In genomic region chr19:18912933-18913332, GRCh38 we compare ENCODE assay signal across 16 cellular contexts. TPM values are rescaled to one million over a fixed set of nuclear protein-coding genes. Genes with fewer than 3 reads are reported as not detected.
DNase-seq lines count a peak whose midpoint lies in the region; FAIRE-seq and TF ChIP-seq lines count a peak whose summit lies in the region.
"Had no signal": no experiment of that assay in that cellular context is flagged by ENCODE, and none has a peak within 500 bp of the region (broad histone marks: within the 10 kb centered on the region; RNA-seq: fewer than 3 reads in every experiment).

No MANE protein-coding gene starts in this region.

- H3K14ac ChIP-seq in H1 (ENCODE audit: insufficient read length) (no peak overlapping the region), H9 (ENCODE audit: insufficient read depth, low read length) (no peak overlapping the region)

- H3K27me3 ChIP-seq in BE2C (no peaks in the 10 kb centered on the region), H1 (replicated peaks in 1 of 4; ENCODE audit: control insufficient read depth in 3 of 4, extremely low read depth in 1 of 4, insufficient read depth in 3 of 4, low read length in 3 of 4) (no peaks in the 10 kb centered on the region), H9 (ENCODE audit: insufficient read depth, low read length) (no peaks in the 10 kb centered on the region)

- H3K4me3 Mint-ChIP-seq in progenitor cell of endocrine pancreas (ENCODE audit: low read depth) (no peak overlapping the region), H9 (no peak overlapping the region)

- no peak for TF ChIP-seq EP300 in H1 (IDR thresholded peaks at IDR 0.05; ENCODE audit: borderline replicate concordance in 1 of 2, low read depth in 2 of 2, low read length in 2 of 2)

- H3K56ac ChIP-seq in H1 (replicated peaks; ENCODE audit: insufficient read length, low read depth, low read length): no peak overlapping the region
- no peak overlapping the region for H3K56ac ChIP-seq in H9 (ENCODE audit: insufficient read length, low read depth, low read length)

- H3K36me3 Mint-ChIP-seq in progenitor cell of endocrine pancreas (ENCODE audit: insufficient read depth): peaks cover 13% of the 10 kb centered on the region
- H3K36me3 Mint-ChIP-seq in H9 (ENCODE audit: insufficient read depth in 1 of 3, low read depth in 3 of 3): peaks cover 15 to 32% (median 26%) of the 10 kb centered on the region in 3 experiments; a peak in 6 of 7 replicates

- H3K4me2 ChIP-seq in H1 (ENCODE audit: insufficient read depth in 1 of 2, low read depth in 2 of 2, low read length in 2 of 2) (no peak overlapping the region), H9 (ENCODE audit: insufficient read depth, insufficient read length, low read length) (no peak overlapping the region)

- no peak for TF ChIP-seq POLR2A in H1 (IDR thresholded peaks at IDR 0.05; ENCODE audit: control extremely low read depth in 1 of 2, low read depth in 2 of 2, low read length in 2 of 2)

- H3K4me3 ChIP-seq in BE2C (ENCODE audit: low read depth, low read length) (no peak overlapping the region), H1 (ENCODE audit: extremely low read depth in 1 of 4, insufficient read depth in 2 of 4, low read depth in 3 of 4, low read length in 4 of 4) (no peak overlapping the region)

- in situ Hi-C loops in ACHN (cut with HindIII; ENCODE audit: low pct_ligation_motif_present, low pct_unique_long_range_greater_than_20kb, low sequenced_read_pairs): no loop called here

- H4K8ac ChIP-seq in H1 (ENCODE audit: extremely low read depth, insufficient read depth, low read length) (peak overlapping the region; percentile 51; the same call in 1 of the 2 replicates), H9 (replicated peaks; ENCODE audit: insufficient read length, low read depth, low read length) (no peak overlapping the region)

- H4K91ac ChIP-seq in H1 (replicated peaks; ENCODE audit: insufficient read length, low read length) (no peak overlapping the region), H9 (ENCODE audit: insufficient read length, low read depth, low read length) (no peak overlapping the region)

- no peak overlapping the region for H2BK15ac ChIP-seq in H1 (ENCODE audit: low read length)
- no peak overlapping the region for H2BK15ac ChIP-seq in H9 (ENCODE audit: low read depth, low read length)

- H3K18ac ChIP-seq in H1 (ENCODE audit: extremely low read depth, low read length) (no peak overlapping the region), H9 (ENCODE audit: insufficient read length, low read depth, low read length) (no peak overlapping the region)

- 95% methylated on average over 14 of the region's 14 CpGs; no CpG with 5 or more reads in 1 of the 2 experiments for WGBS in H1 (ENCODE audit: extremely low coverage in 1 of 2, insufficient coverage in 1 of 2, insufficient read length in 1 of 2, insufficient replicate concordance in 2 of 2, low coverage in 1 of 2, low lambda C conversion rate in 2 of 2, missing lambda C conversion rate in 1 of 2), 2 experiments
- no CpG with 5 or more reads among the region's 14 CpGs for WGBS in H9 (ENCODE audit: extremely low coverage, insufficient read length, low lambda C conversion rate)

- FAIRE-seq in H1 (lab: Jason Lieb, UNC): no peak
- FAIRE-seq: D721Med had no signal

- H3K23me2 ChIP-seq in H1 (ENCODE audit: low read depth, low read length): no peaks in the 10 kb centered on the region
- H3K23me2 ChIP-seq in H9 (ENCODE audit: insufficient read length, low read depth, low read length, poor library complexity, severe bottlenecking): no peaks in the 10 kb centered on the region

- H3K4me1 Mint-ChIP-seq in progenitor cell of endocrine pancreas (ENCODE audit: low read depth): peaks cover 3% of the 10 kb centered on the region
- peaks cover 0 to 4% of the 10 kb centered on the region in 2 experiments; a peak in 3 of 4 replicates for H3K4me1 Mint-ChIP-seq in H9

- DNase-seq in BE2C: peak; percentile 10
- no peak for DNase-seq in RWPE1 (ENCODE audit: low spot score)
- DNase-seq in H1 (ENCODE audit: low read depth in 1 of 2, low spot score in 2 of 2): no peak
- DNase-seq in progenitor cell of endocrine pancreas (ENCODE audit: low spot score, unreplicated experiment): no peak
- DNase-seq in ACHN: no peak
- no peak for DNase-seq in H9
- no peak for DNase-seq in DMS53 (lab: John Stamatoyannopoulos, UW)
- DNase-seq: 8988T, COR-L47, DMS153, DND-41, GDM1, IMR-90 had no signal

- H2AK5ac ChIP-seq in H1 (ENCODE audit: low read depth, low read length) (no peak overlapping the region), H9 (ENCODE audit: insufficient read length, low read length) (no peak overlapping the region)

- no peak overlapping the region for H2BK5ac ChIP-seq in H1 (ENCODE audit: low read depth, low read length)
- no peak overlapping the region for H2BK5ac ChIP-seq in H9 (ENCODE audit: insufficient read length, low read length)

- H3K27ac Mint-ChIP-seq in progenitor cell of endocrine pancreas (peak overlapping the region; percentile 59), H9 (peak overlapping the region in 1 of 3 experiments; percentile 31; a peak in 1 of 7 replicates)

- no peak for TF ChIP-seq CTCF in BE2C (IDR thresholded peaks at IDR 0.05; ENCODE audit: low read depth, low read length)
- TF ChIP-seq CTCF in RWPE1 (conservative IDR thresholded peaks at IDR 0.05; ENCODE audit: low read depth): no peak
- TF ChIP-seq CTCF in H1 (IDR thresholded peaks at IDR 0.05; ENCODE audit: control extremely low read depth in 1 of 3, insufficient read depth in 1 of 3, low read depth in 1 of 3, low read length in 3 of 3): no peak
- TF ChIP-seq CTCF in progenitor cell of endocrine pancreas (IDR thresholded peaks at IDR 0.05; ENCODE audit: unreplicated experiment): no peak
- no peak for TF ChIP-seq CTCF in H9 (conservative IDR thresholded peaks at IDR 0.05)

- H3K9me3 Mint-ChIP-seq in progenitor cell of endocrine pancreas (ENCODE audit: low read depth): no peaks in the 10 kb centered on the region
- H3K9me3 Mint-ChIP-seq in H9: no peaks in the 10 kb centered on the region
- H3K9me3 Mint-ChIP-seq: CD4-positive, alpha-beta memory T cell had no signal

- H3K23ac ChIP-seq in H1 (ENCODE audit: insufficient read length): no peak overlapping the region
- no peak overlapping the region for H3K23ac ChIP-seq in H9 (ENCODE audit: insufficient read length, low read depth, low read length)

- H3K79me1 ChIP-seq in H1 (ENCODE audit: low read depth, low read length) (peaks cover 8% of the 10 kb centered on the region), H9 (ENCODE audit: insufficient read depth, low read depth, low read length, poor library complexity, severe bottlenecking) (no peaks in the 10 kb centered on the region)

- H4K5ac ChIP-seq in H1 (ENCODE audit: insufficient read length, low read depth, low read length): no peak overlapping the region
- H4K5ac ChIP-seq in H9 (ENCODE audit: insufficient read length, low read depth, low read length): no peak overlapping the region

- H3K9me3 ChIP-seq in BE2C (no peaks in the 10 kb centered on the region), H1 (ENCODE audit: insufficient read depth in 2 of 2, low read depth in 1 of 2, low read length in 1 of 2) (no peaks in the 10 kb centered on the region), H9 (ENCODE audit: control insufficient read depth, low read depth, low read length) (no peaks in the 10 kb centered on the region)

- H3K4ac ChIP-seq in H1 (replicated peaks; ENCODE audit: insufficient read length, low read depth, low read length) (no peak overlapping the region), H9 (ENCODE audit: low read depth, low read length) (no peak overlapping the region)

- H3K4me1 ChIP-seq in BE2C: no peaks in the 10 kb centered on the region
- no peaks in the 10 kb centered on the region for H3K4me1 ChIP-seq in H1 (replicated peaks in 1 of 4; ENCODE audit: control insufficient read depth in 3 of 4, insufficient read depth in 4 of 4, low read length in 3 of 4)
- no peaks in the 10 kb centered on the region for H3K4me1 ChIP-seq in H9 (ENCODE audit: insufficient read depth, low read length)

- no peak overlapping the region for H2BK12ac ChIP-seq in H1 (ENCODE audit: low read depth, low read length)
- no peak overlapping the region for H2BK12ac ChIP-seq in H9 (ENCODE audit: insufficient read length, low read depth, low read length)

- no peaks in the 10 kb centered on the region for H3K27me3 Mint-ChIP-seq in progenitor cell of endocrine pancreas
- H3K27me3 Mint-ChIP-seq in H9 (ENCODE audit: low read depth): no peaks in the 10 kb centered on the region
- H3K27me3 Mint-ChIP-seq: CD4-positive, alpha-beta memory T cell had no signal

- H3K27ac ChIP-seq in RWPE1: peak overlapping the region; percentile 1; the same call in 1 of the 2 replicates
- no peak overlapping the region for H3K27ac ChIP-seq in H1 (ENCODE audit: low read depth, low read length)
- no peak overlapping the region for H3K27ac ChIP-seq in H9 (ENCODE audit: insufficient read length, low read depth, low read length)
- H3K27ac ChIP-seq: C4-2B had no signal

- H3K79me2 ChIP-seq in H1 (ENCODE audit: control insufficient read depth in 1 of 2, insufficient read depth in 2 of 2, low read length in 2 of 2) (peaks cover 0 to 8% of the 10 kb centered on the region in 2 experiments; a peak in 2 of 4 replicates), H9 (ENCODE audit: insufficient read depth, low read length) (no peaks in the 10 kb centered on the region; the same call in 1 of the 2 replicates)

- no peak overlapping the region for H2BK120ac ChIP-seq in H1 (replicated peaks; ENCODE audit: low read depth, low read length)
- H2BK120ac ChIP-seq in H9 (ENCODE audit: low read depth, low read length, poor library complexity, severe bottlenecking): no peak overlapping the region

- H4K20me1 ChIP-seq in H1 (replicated peaks in 1 of 2; ENCODE audit: control insufficient read depth in 1 of 2, insufficient read depth in 2 of 2, low read length in 2 of 2): peaks cover 6 to 18% of the 10 kb centered on the region in 2 experiments
- no peaks in the 10 kb centered on the region for H4K20me1 ChIP-seq in H9 (ENCODE audit: control insufficient read depth, insufficient read depth, insufficient read length)

- H3K36me3 ChIP-seq in BE2C (no peaks in the 10 kb centered on the region; the same call in none of the 2 replicates), H1 (ENCODE audit: control insufficient read depth in 2 of 4, insufficient read depth in 4 of 4, low read length in 3 of 4) (peaks cover 0 to 14% (median 2%) of the 10 kb centered on the region in 4 experiments; a peak in 3 of 8 replicates)

- CTCF ChIA-PET in RWPE1 (lab: Yijun Ruan, JAX) (no interaction called here), H1 (lab: Charles Lee; ENCODE audit: partially characterized antibody) (interaction anchor here (0.7 to 2.5 kb wide), 4 partner anchors 12 to 415 kb away, joined by 3 to 11 read pairs (median 4); no protein-coding TSS in a partner anchor)

- H2AFZ ChIP-seq in H1 (ENCODE audit: low read length) (no peak overlapping the region), H9 (ENCODE audit: low read length) (no peak overlapping the region)

- no peak overlapping the region for H3K9ac ChIP-seq in H1 (replicated peaks in 1 of 4; ENCODE audit: extremely low read depth in 1 of 4, low read depth in 3 of 4, low read length in 3 of 4)
- no peak overlapping the region for H3K9ac ChIP-seq in H9 (ENCODE audit: extremely low read depth, insufficient read length, low read length)

- POLR2A ChIA-PET in RWPE1 (lab: Yijun Ruan, JAX; ENCODE audit: low non-redundant PET) (interaction anchor here (0.6 kb wide), 1 partner anchor 35 kb away, joined by 3 read pairs; no protein-coding TSS in a partner anchor), H1 (lab: Charles Lee; ENCODE audit: partially characterized antibody) (interaction anchor here (0.6 to 1.7 kb wide), 8 partner anchors 9 to 23 kb away, joined by 3 to 5 read pairs (median 4); partner anchors contain the start of gene CERS1)

- no peak for TF ChIP-seq RAD21 in H1 (IDR thresholded peaks at IDR 0.05 in 1 of 2, conservative IDR thresholded peaks at IDR 0.05 in 1 of 2; ENCODE audit: low read depth in 2 of 2, low read length in 2 of 2)

- H3T11ph ChIP-seq in H9 (ENCODE audit: low read length): no peak overlapping the region

- H2BK20ac ChIP-seq in H1 (ENCODE audit: low read length) (no peak overlapping the region), H9 (ENCODE audit: low read depth, low read length, poor library complexity, severe bottlenecking) (no peak overlapping the region)

RNA-seq across cellular contexts. Expression of gene COPE, which starts 6.3 kb away (rescaled TPM):
- 283 TPM for polyA plus RNA-seq in BE2C (2012; ENCODE audit: insufficient read depth, insufficient read length, low read depth)
- total RNA-seq in H1 (2021; fragmentation: NEBNext Ultra II Directional; extraction: Animal tissue kit (Norgen Biotek cat#: 25700)): 178 and 190 TPM in 2 replicates
- polyA plus RNA-seq in H1 (2011; rRNA removed): 356 and 420 TPM in 2 replicates
- polyA plus RNA-seq in H1 (2011; cell fraction: cytosol; rRNA removed): 301 TPM
- 264 TPM for polyA plus RNA-seq in H1 (2011; cell fraction: nucleus; rRNA removed)
- polyA plus RNA-seq in H1 (2012, experiment 1 of 2): 96.2 to 216 TPM (median 204 TPM) in 4 replicates
- polyA plus RNA-seq in H1 (2012, experiment 2 of 2): 178 TPM
- 133 TPM for polyA plus RNA-seq in H1 (2013, experiment 1 of 2)
- 137 TPM for polyA plus RNA-seq in H1 (2013, experiment 2 of 2)
- polyA minus RNA-seq in H1 (2011; rRNA and poly(A)+ RNA removed): 78.2 and 93.8 TPM in 2 replicates
- 107 TPM for polyA minus RNA-seq in H1 (2011; cell fraction: cytosol; rRNA and poly(A)+ RNA removed)
- polyA minus RNA-seq in H1 (2011; cell fraction: nucleus; rRNA and poly(A)+ RNA removed): 82.4 TPM
- total RNA-seq in progenitor cell of endocrine pancreas (189 and 192 TPM in 2 replicates), H9 (2021) (185 and 198 TPM in 2 replicates)

RNA-seq across cellular contexts. Expression of gene DDX49, which starts 6.6 kb away (rescaled TPM):
- 366 TPM for polyA plus RNA-seq in BE2C (2012; ENCODE audit: insufficient read depth, insufficient read length, low read depth)
- 41.3 and 52.3 TPM in 2 replicates for total RNA-seq in H1 (2021; fragmentation: NEBNext Ultra II Directional; extraction: Animal tissue kit (Norgen Biotek cat#: 25700))
- polyA plus RNA-seq in H1 (2011; rRNA removed): 46.5 and 61.0 TPM in 2 replicates
- 46.6 TPM for polyA plus RNA-seq in H1 (2011; cell fraction: cytosol; rRNA removed)
- 69.7 TPM for polyA plus RNA-seq in H1 (2011; cell fraction: nucleus; rRNA removed)
- polyA plus RNA-seq in H1 (2012, experiment 1 of 2): 29.5 to 43.0 TPM (median 38.5 TPM) in 4 replicates
- 53.4 TPM for polyA plus RNA-seq in H1 (2012, experiment 2 of 2)
- polyA plus RNA-seq in H1 (2013, experiment 1 of 2): 18.1 TPM
- 16.8 TPM for polyA plus RNA-seq in H1 (2013, experiment 2 of 2)
- polyA minus RNA-seq in H1 (2011; rRNA and poly(A)+ RNA removed): 34.0 and 34.1 TPM in 2 replicates
- 37.3 TPM for polyA minus RNA-seq in H1 (2011; cell fraction: cytosol; rRNA and poly(A)+ RNA removed)
- 31.5 TPM for polyA minus RNA-seq in H1 (2011; cell fraction: nucleus; rRNA and poly(A)+ RNA removed)
- 44.4 and 44.7 TPM in 2 replicates for total RNA-seq in progenitor cell of endocrine pancreas
- 52.3 and 52.4 TPM in 2 replicates for total RNA-seq in H9 (2021)

RNA-seq across cellular contexts. Expression of gene CERS1, which starts 17.0 kb away (rescaled TPM):
- polyA plus RNA-seq in BE2C (2012; ENCODE audit: insufficient read depth, insufficient read length, low read depth): 32.5 TPM
- total RNA-seq in H1 (2021; fragmentation: NEBNext Ultra II Directional; extraction: Animal tissue kit (Norgen Biotek cat#: 25700)): 18.6 and 23.1 TPM in 2 replicates
- 51.0 and 61.6 TPM in 2 replicates for polyA plus RNA-seq in H1 (2011; rRNA removed)
- 34.1 TPM for polyA plus RNA-seq in H1 (2011; cell fraction: cytosol; rRNA removed)
- polyA plus RNA-seq in H1 (2011; cell fraction: nucleus; rRNA removed): 63.5 TPM
- polyA plus RNA-seq in H1 (2012, experiment 1 of 2): 19.7 to 33.8 TPM (median 29.0 TPM) in 4 replicates
- polyA plus RNA-seq in H1 (2012, experiment 2 of 2): 27.3 TPM
- 24.6 TPM for polyA plus RNA-seq in H1 (2013, experiment 1 of 2)
- polyA plus RNA-seq in H1 (2013, experiment 2 of 2): 27.4 TPM
- 35.8 and 44.0 TPM in 2 replicates for polyA minus RNA-seq in H1 (2011; rRNA and poly(A)+ RNA removed)
- 12.2 TPM for polyA minus RNA-seq in H1 (2011; cell fraction: cytosol; rRNA and poly(A)+ RNA removed)
- 9.3 TPM for polyA minus RNA-seq in H1 (2011; cell fraction: nucleus; rRNA and poly(A)+ RNA removed)
- 20.1 and 20.9 TPM in 2 replicates for total RNA-seq in progenitor cell of endocrine pancreas
- 19.3 and 20.3 TPM in 2 replicates for total RNA-seq in H9 (2021)
- total RNA-seq: CD4-positive, alpha-beta memory T cell had no signal
- polyA plus RNA-seq: CD4-positive, alpha-beta memory T cell had no signal

RNA-seq across cellular contexts. Expression of gene HOMER3, which starts 28.1 kb away (rescaled TPM):
- 3.1 TPM for polyA plus RNA-seq in BE2C (2012; ENCODE audit: insufficient read depth, insufficient read length, low read depth)
- total RNA-seq in H1 (2021; fragmentation: NEBNext Ultra II Directional; extraction: Animal tissue kit (Norgen Biotek cat#: 25700)): 28.3 and 33.2 TPM in 2 replicates
- polyA plus RNA-seq in H1 (2011; rRNA removed): 41.6 and 53.5 TPM in 2 replicates
- polyA plus RNA-seq in H1 (2011; cell fraction: cytosol; rRNA removed): 64.3 TPM
- 96.7 TPM for polyA plus RNA-seq in H1 (2011; cell fraction: nucleus; rRNA removed)
- 26.7 to 59.8 TPM (median 48.4 TPM) in 4 replicates for polyA plus RNA-seq in H1 (2012, experiment 1 of 2)
- polyA plus RNA-seq in H1 (2012, experiment 2 of 2): 31.8 TPM
- polyA plus RNA-seq in H1 (2013, experiment 1 of 2): 29.3 TPM
- 28.1 TPM for polyA plus RNA-seq in H1 (2013, experiment 2 of 2)
- polyA minus RNA-seq in H1 (2011; rRNA and poly(A)+ RNA removed): 22.4 and 25.3 TPM in 2 replicates
- 13.9 TPM for polyA minus RNA-seq in H1 (2011; cell fraction: cytosol; rRNA and poly(A)+ RNA removed)
- 33.3 TPM for polyA minus RNA-seq in H1 (2011; cell fraction: nucleus; rRNA and poly(A)+ RNA removed)
- total RNA-seq in progenitor cell of endocrine pancreas: 64.5 and 69.4 TPM in 2 replicates
- total RNA-seq in H9 (2021): 19.6 and 20.2 TPM in 2 replicates
